In genomic region chr2:30421026-30421425, GRCh38 we compare ENCODE assay signal across 11 cellular contexts. TPM values are rescaled to one million over a fixed set of nuclear protein-coding genes. Genes with fewer than 3 reads are reported as not detected.
DNase-seq lines count a peak whose midpoint lies in the region; ATAC-seq, FAIRE-seq and TF ChIP-seq lines count a peak whose summit lies in the region.
"Had no signal": no experiment of that assay in that cellular context is flagged by ENCODE, and none has a peak within 500 bp of the region (broad histone marks: within the 10 kb centered on the region; RNA-seq: fewer than 3 reads in every experiment).

No MANE protein-coding gene starts in this region.

- FAIRE-seq in astrocyte (lab: Jason Lieb, UNC): no peak

- TF ChIP-seq CTCF in HFFc6 (IDR thresholded peaks at IDR 0.05): no peak
- TF ChIP-seq CTCF in astrocyte (IDR thresholded peaks at IDR 0.05; ENCODE audit: insufficient read depth, low read depth, low read length): no peak

- H3K79me2 ChIP-seq in astrocyte (ENCODE audit: insufficient read depth, low read length): no peaks in the 10 kb centered on the region

- H3K4me2 ChIP-seq in BLaER1 treated with 17β-estradiol and CSF1 and Interleukin-3, amounts not matched to agents 10 nM and 100 nM: peak overlapping the region; percentile 68 to 88 (median 78); a peak in 20 of 22 replicates
- H3K4me2 ChIP-seq in astrocyte (ENCODE audit: low read length): peak overlapping the region; percentile 75

- H3K4me1 ChIP-seq in BLaER1 treated with 17β-estradiol and CSF1 and Interleukin-3, amounts not matched to agents 10 nM and 100 nM: peaks cover 26 to 36% (median 32%) of the 10 kb centered on the region in 10 experiments
- H3K4me1 ChIP-seq in astrocyte (ENCODE audit: insufficient read depth, low read length): peaks cover 19% of the 10 kb centered on the region

- H3K27ac Mint-ChIP-seq in HFFc6 (peak overlapping the region; percentile 73), astrocyte (ENCODE audit: unreplicated experiment) (peak overlapping the region; percentile 95)
- H3K27ac Mint-ChIP-seq in natural killer cell treated with Interleukin-12 subunit alpha and Interleukin-12 subunit beta and Interleukin-15 and Interleukin-18, amount 100 ng/mL, for 72 hours: peak overlapping the region; percentile 70 to 89

- no peak overlapping the region for H2AFZ ChIP-seq in astrocyte (ENCODE audit: low read depth, low read length)

- peaks cover 39% of the 10 kb centered on the region for H3K4me1 Mint-ChIP-seq in HFFc6 (ENCODE audit: low read depth)
- H3K4me1 Mint-ChIP-seq in astrocyte (ENCODE audit: low read depth, unreplicated experiment): peaks cover 24% of the 10 kb centered on the region
- H3K4me1 Mint-ChIP-seq in natural killer cell treated with Interleukin-12 subunit alpha and Interleukin-12 subunit beta and Interleukin-15 and Interleukin-18, amount 100 ng/mL, for 72 hours (ENCODE audit: low read depth in 2 of 2): peaks cover 24 to 33% of the 10 kb centered on the region in 2 donors

- H3K27me3 ChIP-seq in BLaER1 treated with 17β-estradiol and CSF1 and Interleukin-3, amounts not matched to agents 10 nM and 100 nM: no peaks in the 10 kb centered on the region
- H3K27me3 ChIP-seq in astrocyte (ENCODE audit: insufficient read depth, low read length): no peaks in the 10 kb centered on the region
- H3K27me3 ChIP-seq: SJSA1, thyroid gland had no signal

- DNase-seq in HFFc6 (no peak), astrocyte (ENCODE audit: low read depth) (no peak), NCI-H1105 treated with DMSO at 0.1 percent for 48 hours (lab: John Stamatoyannopoulos, UW) (no peak), occipital lobe (lab: John Stamatoyannopoulos, UW) (no peak)
- DNase-seq in natural killer cell treated with Interleukin-12 subunit alpha and Interleukin-12 subunit beta and Interleukin-15 and Interleukin-18, amount 100 ng/mL, for 72 hours (ENCODE audit: low spot score): no peak
- DNase-seq: left colon, thyroid gland had no signal

- H3K27me3 Mint-ChIP-seq in HFFc6 (ENCODE audit: insufficient read depth) (no peaks in the 10 kb centered on the region), astrocyte (ENCODE audit: low read depth, unreplicated experiment) (no peaks in the 10 kb centered on the region)
- no peaks in the 10 kb centered on the region for H3K27me3 Mint-ChIP-seq in natural killer cell treated with Interleukin-12 subunit alpha and Interleukin-12 subunit beta and Interleukin-15 and Interleukin-18, amount 100 ng/mL, for 72 hours

- H3K9me3 ChIP-seq in BLaER1 treated with 17β-estradiol and CSF1 and Interleukin-3, amounts not matched to agents 10 nM and 100 nM (replicated peaks in 1 of 11): no peaks in the 10 kb centered on the region
- no peaks in the 10 kb centered on the region for H3K9me3 ChIP-seq in astrocyte (ENCODE audit: insufficient read depth, low read depth, low read length)
- H3K9me3 ChIP-seq: SJSA1, thyroid gland had no signal

- peak overlapping the region in 3 of 11 experiments; percentile 65 to 77 (median 73); a peak in 3 of 22 replicates for H3K27ac ChIP-seq in BLaER1 treated with 17β-estradiol and CSF1 and Interleukin-3, amounts not matched to agents 10 nM and 100 nM
- no peak overlapping the region for H3K27ac ChIP-seq in astrocyte (ENCODE audit: low read depth, low read length)
- H3K27ac ChIP-seq: HL-60 had no signal

- no peaks in the 10 kb centered on the region for H4K20me1 ChIP-seq in BLaER1 treated with 17β-estradiol and CSF1 and Interleukin-3, amounts not matched to agents 10 nM and 100 nM
- no peaks in the 10 kb centered on the region for H4K20me1 ChIP-seq in astrocyte (ENCODE audit: insufficient read depth, low read length)

- H3K36me3 ChIP-seq in BLaER1 treated with 17β-estradiol and CSF1 and Interleukin-3, amounts not matched to agents 10 nM and 100 nM: no peaks in the 10 kb centered on the region
- H3K36me3 ChIP-seq in astrocyte (ENCODE audit: insufficient read depth, low read length): no peaks in the 10 kb centered on the region
- H3K36me3 ChIP-seq: SJSA1, thyroid gland had no signal

- H3K9ac ChIP-seq in BLaER1 treated with 17β-estradiol and CSF1 and Interleukin-3, amounts not matched to agents 10 nM and 100 nM: peak overlapping the region in 3 of 11 experiments; percentile 57 to 70 (median 66); a peak in 3 of 22 replicates
- H3K9ac ChIP-seq in astrocyte (ENCODE audit: low read length): no peak overlapping the region

- H3K9me3 Mint-ChIP-seq in HFFc6 (no peaks in the 10 kb centered on the region), astrocyte (ENCODE audit: unreplicated experiment) (no peaks in the 10 kb centered on the region)
- peaks cover under 1% of the 10 kb centered on the region for H3K9me3 Mint-ChIP-seq in natural killer cell treated with Interleukin-12 subunit alpha and Interleukin-12 subunit beta and Interleukin-15 and Interleukin-18, amount 100 ng/mL, for 72 hours

- peak overlapping the region in 1 of 10 experiments; percentile 40; a peak in 1 of 20 replicates for H3K4me3 ChIP-seq in BLaER1 treated with 17β-estradiol and CSF1 and Interleukin-3, amounts not matched to agents 10 nM and 100 nM
- no peak overlapping the region for H3K4me3 ChIP-seq in astrocyte (ENCODE audit: insufficient read depth, low read depth, low read length)
- H3K4me3 ChIP-seq: SJSA1, thyroid gland had no signal

- H3K4me3 Mint-ChIP-seq in HFFc6 (no peak overlapping the region), astrocyte (ENCODE audit: unreplicated experiment) (no peak overlapping the region)
- peak overlapping the region; percentile 70 for H3K4me3 Mint-ChIP-seq in natural killer cell treated with Interleukin-12 subunit alpha and Interleukin-12 subunit beta and Interleukin-15 and Interleukin-18, amount 100 ng/mL, for 72 hours

- ATAC-seq in natural killer cell treated with Interleukin-12 subunit alpha and Interleukin-12 subunit beta and Interleukin-15 and Interleukin-18, amount 100 ng/mL, for 72 hours: no peak
- no peak for ATAC-seq in GM21526 (IDR thresholded peaks at IDR 0.05; ENCODE audit: low FRiP score, unreplicated experiment)
- ATAC-seq: left colon had no signal

- no peaks in the 10 kb centered on the region for H3K36me3 Mint-ChIP-seq in HFFc6 (ENCODE audit: low read depth)
- H3K36me3 Mint-ChIP-seq in astrocyte (ENCODE audit: low read depth, unreplicated experiment): no peaks in the 10 kb centered on the region
- no peaks in the 10 kb centered on the region for H3K36me3 Mint-ChIP-seq in natural killer cell treated with Interleukin-12 subunit alpha and Interleukin-12 subunit beta and Interleukin-15 and Interleukin-18, amount 100 ng/mL, for 72 hours

RNA-seq across cellular contexts. Expression of gene LCLAT1, which starts 26.0 kb away (rescaled TPM):
- total RNA-seq in HFFc6 (2021; fragmentation: NEBNext Ultra II Directional; extraction: Animal tissue kit (Norgen Biotek cat#: 25700)): 10 to 100 TPM; 21.0 to 27.0 (median 23.0) TPM
- total RNA-seq in astrocyte: 16.8 and 17.5 TPM in 2 replicates
- total RNA-seq in natural killer cell treated with Interleukin-12 subunit alpha and Interleukin-12 subunit beta and Interleukin-15 and Interleukin-18, amount 100 ng/mL, for 72 hours: 10 to 100 TPM; 25.5 to 33.1 TPM
- total RNA-seq in occipital lobe: 34.8 TPM
